In genomic region chr11:34890089-34890488, GRCh38 we compare ENCODE assay signal across 10 cellular contexts. TPM values are rescaled to one million over a fixed set of nuclear protein-coding genes. Genes with fewer than 3 reads are reported as not detected.
DNase-seq lines count a peak whose midpoint lies in the region; ATAC-seq and TF ChIP-seq lines count a peak whose summit lies in the region.
"Had no signal": no experiment of that assay in that cellular context is flagged by ENCODE, and none has a peak within 500 bp of the region (broad histone marks: within the 10 kb centered on the region; RNA-seq: fewer than 3 reads in every experiment).

No MANE protein-coding gene starts in this region.

- no peaks in the 10 kb centered on the region for H3K27me3 ChIP-seq in breast epithelium
- H3K27me3 ChIP-seq: gastroesophageal sphincter had no signal

- H3K27me3 Mint-ChIP-seq in effector memory CD8-positive, alpha-beta T cell: no peaks in the 10 kb centered on the region

- H3K27ac Mint-ChIP-seq in effector memory CD8-positive, alpha-beta T cell: no peak overlapping the region

- H3K4me3 Mint-ChIP-seq in effector memory CD8-positive, alpha-beta T cell: no peak overlapping the region

- H3K4me1 ChIP-seq in breast epithelium (peaks cover 0 to 4% of the 10 kb centered on the region in 2 donors), mucosa of descending colon (ENCODE audit: low read depth) (peaks cover 3% of the 10 kb centered on the region)
- H3K4me1 ChIP-seq: gastroesophageal sphincter had no signal

- no peaks in the 10 kb centered on the region for H3K9me3 Mint-ChIP-seq in effector memory CD8-positive, alpha-beta T cell

- intact Hi-C loops in breast epithelium (cut with DNase I; ENCODE audit: low total_unique reads) (no loop called here), mucosa of descending colon (cut with DNase I, micrococcal nuclease) (loop anchor here in 1 of 2 donors (2.0 kb wide), 1 partner anchor 303 kb away; no protein-coding TSS in a partner anchor)

- peak; percentile 61 for TF ChIP-seq CTCF in C4-2B (conservative IDR thresholded peaks at IDR 0.05)
- peak; percentile 16 to 43 (median 27) for TF ChIP-seq CTCF in breast epithelium (IDR thresholded peaks at IDR 0.05)
- peak; percentile 16 for TF ChIP-seq CTCF in mucosa of descending colon (IDR thresholded peaks at IDR 0.05)

- TF ChIP-seq POLR2A in breast epithelium (IDR thresholded peaks at IDR 0.05): no peak

- H3K36me3 ChIP-seq in breast epithelium: no peaks in the 10 kb centered on the region
- H3K36me3 ChIP-seq in mucosa of descending colon (ENCODE audit: low read depth): no peaks in the 10 kb centered on the region

- DNase-seq in M059J (ENCODE audit: low read depth): peak; percentile 9
- DNase-seq in breast epithelium (ENCODE audit: low spot score in 2 of 2): no peak
- DNase-seq in mucosa of descending colon: no peak
- DNase-seq in NCI-H510A (lab: John Stamatoyannopoulos, UW): no peak
- DNase-seq in effector memory CD8-positive, alpha-beta T cell: no peak
- DNase-seq: stimulated activated CD4-positive, alpha-beta T cell treated with anti-CD3 and anti-CD28 coated beads, Interleukin-12 subunit alpha, Interleukin-12 subunit beta, amount 100 ng/mL, for 4 hours had no signal

- H3K4me1 Mint-ChIP-seq in effector memory CD8-positive, alpha-beta T cell (ENCODE audit: low read depth in 2 of 2): no peaks in the 10 kb centered on the region

- no peaks in the 10 kb centered on the region for H3K9me3 ChIP-seq in breast epithelium
- no peaks in the 10 kb centered on the region for H3K9me3 ChIP-seq in mucosa of descending colon
- H3K9me3 ChIP-seq: gastroesophageal sphincter had no signal

- no peaks in the 10 kb centered on the region for H3K36me3 Mint-ChIP-seq in effector memory CD8-positive, alpha-beta T cell (ENCODE audit: insufficient read depth)

- ATAC-seq in mucosa of descending colon: peak; percentile 67
- no peak for ATAC-seq in HG02623 (IDR thresholded peaks at IDR 0.05; ENCODE audit: unreplicated experiment)
- ATAC-seq in GM19452 (IDR thresholded peaks at IDR 0.05; ENCODE audit: unreplicated experiment): no peak
- ATAC-seq in effector memory CD8-positive, alpha-beta T cell (replicated peaks): no peak
- ATAC-seq: gastroesophageal sphincter had no signal

- H3K27ac ChIP-seq in C4-2B: no peak overlapping the region
- H3K27ac ChIP-seq in breast epithelium: no peak overlapping the region
- H3K27ac ChIP-seq: gastroesophageal sphincter had no signal

- H3K4me3 ChIP-seq in breast epithelium (no peak overlapping the region), mucosa of descending colon (no peak overlapping the region)
- H3K4me3 ChIP-seq: gastroesophageal sphincter had no signal

RNA-seq across cellular contexts. Expression of gene APIP, which starts 26.1 kb away (rescaled TPM):
- 55.0 and 82.5 TPM in 2 replicates for total RNA-seq in M059J (2014; rRNA removed; shearing (Covaris generic))
- total RNA-seq in breast epithelium: 10 to 100 TPM; 27.7 to 46.4 (median 29.8) TPM
- 10 to 100 TPM; 22.7 to 59.4 (median 44.9) TPM for total RNA-seq in mucosa of descending colon

RNA-seq across cellular contexts. Expression of gene PDHX, which starts 26.3 kb away (rescaled TPM):
- 62.5 and 81.7 TPM in 2 replicates for total RNA-seq in M059J (2014; rRNA removed; shearing (Covaris generic))
- total RNA-seq in breast epithelium (10 to 100 TPM; 32.1 to 42.7 (median 41.6) TPM), mucosa of descending colon (10 to 100 TPM; 39.4 to 44.3 (median 42.1) TPM)
